9 cellular contexts compared by ENCODE assay signal in genomic region chr11:12167098-12167999, GRCh38. TPM values are rescaled to one million over a fixed set of nuclear protein-coding genes. Genes with fewer than 3 reads are reported as not detected.
A peak's percentile ranks its signal among the peaks of the same experiment; 100 is the strongest.
DNase-seq lines count a peak whose midpoint lies in the region; ATAC-seq and TF ChIP-seq lines count a peak whose summit lies in the region.
"Had no signal": no experiment of that assay in that cellular context is flagged by ENCODE, and none has a peak within 500 bp of the region (broad histone marks: within the 10 kb centered on the region; RNA-seq: fewer than 3 reads in every experiment).

No MANE protein-coding gene starts in this region.

- H3K27me3 Mint-ChIP-seq in activated T-helper 2 cell treated with anti-CD3 and anti-CD28 coated beads, Interferon-gamma antibody, Interleukin-2, Interleukin-4, amounts not matched to agents 10 μg/mL and 5 μg/mL and 100 μg/mL, durations not matched to agents 14 hours and 24 hours and 36 hours (ENCODE audit: low read depth) = no peaks in the 10 kb centered on the region

- H3K36me3 ChIP-seq in kidney epithelial cell (ENCODE audit: control insufficient read depth, insufficient read depth, low read length) = peaks cover 1% of the 10 kb centered on the region

- peak; percentile 45 for DNase-seq in CD1c-positive myeloid dendritic cell (ENCODE audit: extremely low spot score)
- no peak for DNase-seq in activated T-helper 2 cell treated with anti-CD3 and anti-CD28 coated beads, Interferon-gamma antibody, Interleukin-2, Interleukin-4, amounts not matched to agents 10 μg/mL and 5 μg/mL and 100 μg/mL, durations not matched to agents 14 hours and 24 hours and 36 hours (ENCODE audit: low spot score)
- DNase-seq in kidney epithelial cell (ENCODE audit: low read depth) = peak; percentile 95
- DNase-seq in cerebellum (ENCODE audit: low spot score) = no peak
- no peak for DNase-seq in activated gamma-delta T cell (lab: John Stamatoyannopoulos, UW)
- DNase-seq in NCI-H2171 treated with DMSO at 0.1 percent for 48 hours (lab: John Stamatoyannopoulos, UW) = no peak

- no peak overlapping the region for H3K4me3 Mint-ChIP-seq in activated T-helper 2 cell treated with anti-CD3 and anti-CD28 coated beads, Interferon-gamma antibody, Interleukin-2, Interleukin-4, amounts not matched to agents 10 μg/mL and 5 μg/mL and 100 μg/mL, durations not matched to agents 14 hours and 24 hours and 36 hours (ENCODE audit: low read depth)
- H3K4me3 Mint-ChIP-seq: brain had no signal

- peaks cover 6% of the 10 kb centered on the region for H3K9me3 Mint-ChIP-seq in activated T-helper 2 cell treated with anti-CD3 and anti-CD28 coated beads, Interferon-gamma antibody, Interleukin-2, Interleukin-4, amounts not matched to agents 10 μg/mL and 5 μg/mL and 100 μg/mL, durations not matched to agents 14 hours and 24 hours and 36 hours
- H3K9me3 Mint-ChIP-seq: brain had no signal

- ATAC-seq in HG03521 (IDR thresholded peaks at IDR 0.05; ENCODE audit: unreplicated experiment) = no peak

- no peak for TF ChIP-seq CTCF in kidney epithelial cell (IDR thresholded peaks at IDR 0.05; ENCODE audit: insufficient read depth, low read length, poor library complexity, severe bottlenecking)

- no peak overlapping the region for H3K4me3 ChIP-seq in kidney epithelial cell (ENCODE audit: low read depth, low read length)

- H3K27ac Mint-ChIP-seq in activated T-helper 2 cell treated with anti-CD3 and anti-CD28 coated beads, Interferon-gamma antibody, Interleukin-2, Interleukin-4, amounts not matched to agents 10 μg/mL and 5 μg/mL and 100 μg/mL, durations not matched to agents 14 hours and 24 hours and 36 hours = peak overlapping the region; percentile 83

- H3K4me1 Mint-ChIP-seq in activated T-helper 2 cell treated with anti-CD3 and anti-CD28 coated beads, Interferon-gamma antibody, Interleukin-2, Interleukin-4, amounts not matched to agents 10 μg/mL and 5 μg/mL and 100 μg/mL, durations not matched to agents 14 hours and 24 hours and 36 hours (ENCODE audit: low read depth) = peaks cover 66% of the 10 kb centered on the region

- H3K36me3 Mint-ChIP-seq in activated T-helper 2 cell treated with anti-CD3 and anti-CD28 coated beads, Interferon-gamma antibody, Interleukin-2, Interleukin-4, amounts not matched to agents 10 μg/mL and 5 μg/mL and 100 μg/mL, durations not matched to agents 14 hours and 24 hours and 36 hours (ENCODE audit: low read depth) = peaks cover 86% of the 10 kb centered on the region
- H3K36me3 Mint-ChIP-seq: brain had no signal

- no peaks in the 10 kb centered on the region for H3K27me3 ChIP-seq in kidney epithelial cell (ENCODE audit: control insufficient read depth, insufficient read depth, low read length)

- 0 out of 2 replicates have a peak, but pooled peaks have one; percentile 1 for TF ChIP-seq RAD21 in Ishikawa (IDR thresholded peaks at IDR 0.05; ENCODE audit: low read depth)

- TF ChIP-seq EP300 in Ishikawa (IDR thresholded peaks at IDR 0.05; ENCODE audit: borderline replicate concordance) = peak; percentile 86

- intact Hi-C loops in activated T-helper 2 cell treated with anti-CD3 and anti-CD28 coated beads, Interferon-gamma antibody, Interleukin-2, Interleukin-4, amounts not matched to agents 10 μg/mL and 5 μg/mL and 100 μg/mL, durations not matched to agents 14 hours and 24 hours and 36 hours (cut with micrococcal nuclease) = loop anchor here (1.0 kb wide), 2 partner anchors 10 to 16 kb away; no protein-coding TSS in a partner anchor

TF ChIP-seq in Ishikawa, 13 proteins besides CTCF, POLR2A, EP300 and RAD21:
- no peak for TF ChIP-seq REST (IDR thresholded peaks at IDR 0.05; ENCODE audit: low read depth)
- TF ChIP-seq EGR1 (IDR thresholded peaks at IDR 0.05) = no peak
- TF ChIP-seq TEAD4 (IDR thresholded peaks at IDR 0.05) = peak; percentile 29
- TF ChIP-seq NFIC (IDR thresholded peaks at IDR 0.05) = peak; percentile 71
- no peak for TF ChIP-seq CREB1 (IDR thresholded peaks at IDR 0.05; ENCODE audit: low read depth)
- TF ChIP-seq, protein P1, sequence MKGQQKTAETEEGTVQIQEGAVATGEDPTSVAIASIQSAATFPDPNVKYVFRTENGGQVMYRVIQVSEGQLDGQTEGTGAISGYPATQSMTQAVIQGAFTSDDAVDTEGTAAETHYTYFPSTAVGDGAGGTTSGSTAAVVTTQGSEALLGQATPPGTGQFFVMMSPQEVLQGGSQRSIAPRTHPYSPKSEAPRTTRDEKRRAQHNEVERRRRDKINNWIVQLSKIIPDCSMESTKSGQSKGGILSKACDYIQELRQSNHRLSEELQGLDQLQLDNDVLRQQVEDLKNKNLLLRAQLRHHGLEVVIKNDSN (IDR thresholded peaks at IDR 0.05) = no peak
- peak; percentile 50; the same call in 1 of the 2 replicates for TF ChIP-seq CEBPB (IDR thresholded peaks at IDR 0.05)
- TF ChIP-seq YY1 (IDR thresholded peaks at IDR 0.05; ENCODE audit: low read depth) = peak; percentile 68
- TF ChIP-seq TAF1 (IDR thresholded peaks at IDR 0.05; ENCODE audit: low read depth) = no peak
- peak; percentile 74 for TF ChIP-seq TCF12 (IDR thresholded peaks at IDR 0.05; ENCODE audit: low read depth)
- TF ChIP-seq MAX (IDR thresholded peaks at IDR 0.05) = no peak
- no peak for TF ChIP-seq FOXM1 (IDR thresholded peaks at IDR 0.05; ENCODE audit: borderline replicate concordance, low read depth)
- no peak for TF ChIP-seq ZBTB7A (IDR thresholded peaks at IDR 0.05; ENCODE audit: low read depth)
TF ChIP-seq in Ishikawa: peak in this region for 5.

RNA-seq across cellular contexts. Expression of gene MICAL2, which starts 57.0 kb away (rescaled TPM):
- total RNA-seq in activated T-helper 2 cell treated with anti-CD3 and anti-CD28 coated beads, Interferon-gamma antibody, Interleukin-2, Interleukin-4, amounts not matched to agents 10 μg/mL and 5 μg/mL and 100 μg/mL, durations not matched to agents 14 hours and 24 hours and 36 hours = 736 TPM in 2 replicates
- total RNA-seq in kidney epithelial cell = 361 and 367 TPM in 2 replicates
- 20.0 TPM for total RNA-seq in cerebellum

Comparison
In these comparisons a context has a peak if more than half of its experiments do, and no peak if none do; other contexts are left out.
1. DNase-seq: peak in CD1c-positive myeloid dendritic cell (single experiment) and kidney epithelial cell (single experiment); none in activated T-helper 2 cell treated with anti-CD3 and anti-CD28 coated beads, Interferon-gamma antibody, Interleukin-2, Interleukin-4, amounts not matched to agents 10 μg/mL and 5 μg/mL and 100 μg/mL, durations not matched to agents 14 hours and 24 hours and 36 hours (single experiment), cerebellum (single experiment), activated gamma-delta T cell (single experiment) and NCI-H2171 treated with DMSO at 0.1 percent for 48 hours (single experiment).
2. RNA of gene MICAL2, which starts 57.0 kb away (total RNA-seq): 736 TPM in activated T-helper 2 cell treated with anti-CD3 and anti-CD28 coated beads, Interferon-gamma antibody, Interleukin-2, Interleukin-4, amounts not matched to agents 10 μg/mL and 5 μg/mL and 100 μg/mL, durations not matched to agents 14 hours and 24 hours and 36 hours and 361 to 367 TPM in kidney epithelial cell; 20.0 TPM in cerebellum (single experiment); every median in the first group is over 10 times any median in the second.